Comparison of ENCODE assay signal across 9 cellular contexts in the genomic region with DNA sequence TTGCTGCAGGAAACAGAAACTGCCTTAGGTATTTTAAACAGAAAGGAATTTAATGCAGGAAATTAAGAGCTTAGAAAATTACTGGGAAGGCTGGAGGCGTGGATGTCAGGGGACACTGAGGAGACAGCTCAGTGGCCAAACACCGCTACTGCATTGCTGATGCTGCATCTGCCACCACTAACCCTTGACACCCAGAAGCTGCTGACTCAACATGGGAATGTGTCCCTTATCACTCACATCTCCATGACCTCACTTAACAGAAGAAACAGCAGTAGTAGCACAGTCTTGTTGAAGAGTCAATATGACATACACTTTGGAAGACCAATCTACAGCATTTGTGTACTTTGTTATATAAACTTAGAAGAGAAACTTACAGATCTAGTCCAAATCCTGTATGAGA.
DNase-seq lines count a peak whose midpoint lies in the region; ATAC-seq and TF ChIP-seq lines count a peak whose summit lies in the region.
"Had no signal": no experiment of that assay in that cellular context is flagged by ENCODE, and none has a peak within 500 bp of the region (broad histone marks: within the 10 kb centered on the region; RNA-seq: fewer than 3 reads in every experiment).

No MANE protein-coding gene starts in this region.

- WGBS in upper lobe of left lung, 2 donors, result 53 to 75% methylated on average over 2 of the region's 2 CpGs

- TF ChIP-seq POLR2A in upper lobe of left lung (IDR thresholded peaks at IDR 0.05), result no peak

- TF ChIP-seq EP300 in upper lobe of left lung (IDR thresholded peaks at IDR 0.05), result no peak

- H3K27me3 ChIP-seq in upper lobe of left lung, result no peaks in the 10 kb centered on the region

- no peaks in the 10 kb centered on the region for H3K36me3 ChIP-seq in upper lobe of left lung

- no peak overlapping the region for H3K4me3 ChIP-seq in upper lobe of left lung

- DNase-seq in SKM-1 treated with dmso at 0.1 percent for 144 hours (lab: John Stamatoyannopoulos, UW; ENCODE audit: unreplicated experiment) (peak; percentile 11), SKM-1 (lab: John Stamatoyannopoulos, UW; ENCODE audit: unreplicated experiment) (no peak), left lobe of liver (ENCODE audit: low spot score) (no peak), DMS79 treated with DMSO at 0.1 percent for 48 hours (lab: John Stamatoyannopoulos, UW) (no peak), upper lobe of left lung (no peak)
- DNase-seq: CD4-positive, CD25-positive, alpha-beta regulatory T cell had no signal

- TF ChIP-seq CTCF in upper lobe of left lung (IDR thresholded peaks at IDR 0.05), result no peak

- ATAC-seq in HG02885 (IDR thresholded peaks at IDR 0.05; ENCODE audit: poor library complexity, unreplicated experiment) (peak; percentile 94), SK-N-SH treated with all-trans-retinoic acid at 6 μM for 48 hours (peak; percentile 73), left lobe of liver (peak; percentile 94), GM19035 (IDR thresholded peaks at IDR 0.05; ENCODE audit: unreplicated experiment) (no peak), upper lobe of left lung (ENCODE audit: low FRiP score in 2 of 2) (no peak)

- no peak overlapping the region for H3K27ac ChIP-seq in upper lobe of left lung

- H3K9me3 ChIP-seq in upper lobe of left lung, result peaks cover 0 to 4% (median 1%) of the 10 kb centered on the region in 4 donors

- H3K4me1 ChIP-seq in upper lobe of left lung, result no peaks in the 10 kb centered on the region

TF ChIP-seq in SK-N-SH treated with all-trans-retinoic acid at 6 μM for 48 hours, 23 proteins besides CTCF, POLR2A, EP300 and RAD21:
- TF ChIP-seq ZNF565 (CRISPR knock-in tag; conservative IDR thresholded peaks at IDR 0.05; ENCODE audit: low read depth), result no peak
- TF ChIP-seq OSR1 (CRISPR knock-in tag; IDR thresholded peaks at IDR 0.05), result no peak

Comparison
In these comparisons a context has a peak if more than half of its experiments do, and no peak if none do; other contexts are left out.
1. ATAC-seq: peak in HG02885 (single experiment), SK-N-SH treated with all-trans-retinoic acid at 6 μM for 48 hours (single experiment) and left lobe of liver (single experiment); none in GM19035 (single experiment) and upper lobe of left lung (0 of 2).